ENCODE assay signal across 14 cellular contexts in the genomic region with DNA sequence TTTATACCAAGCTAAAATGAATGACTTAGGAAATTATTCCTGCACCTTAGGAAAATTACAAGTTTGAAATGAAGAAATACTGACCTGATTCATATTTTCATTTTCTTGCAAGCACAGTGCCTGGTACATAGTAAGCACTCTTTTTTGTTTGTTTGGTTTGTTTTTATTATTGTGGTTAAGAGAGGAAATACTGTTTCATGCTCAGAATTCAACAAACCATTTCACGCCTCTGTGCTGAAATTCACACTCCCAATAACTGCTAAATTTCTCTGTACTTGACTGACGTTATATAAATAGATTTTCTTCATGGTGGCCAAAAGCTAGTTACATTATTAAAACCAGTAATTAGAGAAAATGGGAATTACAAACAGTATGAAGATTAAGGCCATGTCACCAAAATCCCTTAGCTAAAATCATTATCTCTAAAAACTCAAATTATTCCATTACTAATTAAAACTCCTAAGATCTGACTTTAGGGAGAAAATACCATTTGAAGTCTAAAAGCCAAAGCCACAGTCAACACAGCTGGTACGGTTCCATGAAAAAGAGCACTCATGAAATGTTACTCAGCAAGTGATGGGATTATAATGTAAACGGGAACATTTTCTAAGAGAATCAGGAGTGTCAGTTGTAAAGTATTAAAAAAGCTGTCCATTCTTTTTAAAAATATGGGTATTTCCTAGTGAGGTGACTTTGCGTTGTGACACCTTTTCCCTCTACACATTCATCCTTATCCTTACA.
DNase-seq lines count a peak whose midpoint lies in the region; ATAC-seq and TF ChIP-seq lines count a peak whose summit lies in the region.
"Had no signal": no experiment of that assay in that cellular context is flagged by ENCODE, and none has a peak within 500 bp of the region (broad histone marks: within the 10 kb centered on the region; RNA-seq: fewer than 3 reads in every experiment).

No MANE protein-coding gene starts in this region.

- no peaks in the 10 kb centered on the region for H3K27me3 ChIP-seq in BLaER1 treated with 17β-estradiol and CSF1 and Interleukin-3, amounts not matched to agents 10 nM and 100 nM
- no peaks in the 10 kb centered on the region for H3K27me3 ChIP-seq in Loucy (ENCODE audit: insufficient read depth, low read length, poor library complexity, severe bottlenecking)
- H3K27me3 ChIP-seq in CD8-positive, alpha-beta T cell (ENCODE audit: insufficient read depth, low read length): no peaks in the 10 kb centered on the region
- H3K27me3 ChIP-seq in neural progenitor cell: no peaks in the 10 kb centered on the region
- H3K27me3 ChIP-seq: transverse colon had no signal

- no peaks in the 10 kb centered on the region for H3K36me3 ChIP-seq in BLaER1 treated with 17β-estradiol and CSF1 and Interleukin-3, amounts not matched to agents 10 nM and 100 nM
- H3K36me3 ChIP-seq in Loucy (ENCODE audit: insufficient read depth, low read length) (no peaks in the 10 kb centered on the region), neural progenitor cell (no peaks in the 10 kb centered on the region)
- no peaks in the 10 kb centered on the region for H3K36me3 ChIP-seq in CD8-positive, alpha-beta T cell (ENCODE audit: insufficient read depth, low read length)
- H3K36me3 ChIP-seq: transverse colon had no signal

- H3K4me1 Mint-ChIP-seq in CD8-positive, alpha-beta T cell (ENCODE audit: low read depth): peaks cover 2% of the 10 kb centered on the region
- peaks cover 23% of the 10 kb centered on the region for H3K4me1 Mint-ChIP-seq in neural progenitor cell

- H3K27ac Mint-ChIP-seq in CD8-positive, alpha-beta T cell: no peak overlapping the region
- H3K27ac Mint-ChIP-seq in neural progenitor cell: no peak overlapping the region
- H3K27ac Mint-ChIP-seq: activated naive CD8-positive, alpha-beta T cell treated with anti-CD3 and anti-CD28 coated beads, Interleukin-2, amount 50 U/mL, for 24 hours; nephron had no signal

- intact Hi-C loops in CD8-positive, alpha-beta T cell (cut with DNase I, micrococcal nuclease): no loop called here

- peak; percentile 50 for ATAC-seq in GM19324 (IDR thresholded peaks at IDR 0.05; ENCODE audit: low FRiP score, unreplicated experiment)
- ATAC-seq in HG02798 (IDR thresholded peaks at IDR 0.05; ENCODE audit: poor library complexity, unreplicated experiment): peak; percentile 52
- no peak for ATAC-seq in CD8-positive, alpha-beta T cell
- ATAC-seq: activated naive CD8-positive, alpha-beta T cell treated with anti-CD3 and anti-CD28 coated beads, Interleukin-2, amount 50 U/mL, for 24 hours had no signal

- no peak for TF ChIP-seq CTCF in Loucy (conservative IDR thresholded peaks at IDR 0.05; ENCODE audit: low read length)
- no peak for TF ChIP-seq CTCF in CD8-positive, alpha-beta T cell (IDR thresholded peaks at IDR 0.05)
- no peak for TF ChIP-seq CTCF in neural progenitor cell (IDR thresholded peaks at IDR 0.05)

- peaks cover 8 to 23% (median 21%) of the 10 kb centered on the region in 10 experiments; a peak in 16 of 20 replicates for H3K4me1 ChIP-seq in BLaER1 treated with 17β-estradiol and CSF1 and Interleukin-3, amounts not matched to agents 10 nM and 100 nM
- H3K4me1 ChIP-seq in Loucy (ENCODE audit: insufficient read depth, low read length, poor library complexity, severe bottlenecking) (peaks cover 20% of the 10 kb centered on the region), neural progenitor cell (peaks cover 9% of the 10 kb centered on the region)
- no peaks in the 10 kb centered on the region for H3K4me1 ChIP-seq in CD8-positive, alpha-beta T cell (ENCODE audit: insufficient read depth, low read length)

- no peaks in the 10 kb centered on the region for H3K9me3 Mint-ChIP-seq in CD8-positive, alpha-beta T cell
- peaks cover 11% of the 10 kb centered on the region for H3K9me3 Mint-ChIP-seq in neural progenitor cell
- H3K9me3 Mint-ChIP-seq: activated naive CD8-positive, alpha-beta T cell treated with anti-CD3 and anti-CD28 coated beads, Interleukin-2, amount 50 U/mL, for 24 hours had no signal

- no peak overlapping the region; a peak in 1 of 22 replicates for H3K27ac ChIP-seq in BLaER1 treated with 17β-estradiol and CSF1 and Interleukin-3, amounts not matched to agents 10 nM and 100 nM
- no peak overlapping the region for H3K27ac ChIP-seq in CD8-positive, alpha-beta T cell (ENCODE audit: low read depth, low read length)
- no peak overlapping the region for H3K27ac ChIP-seq in neural progenitor cell
- H3K27ac ChIP-seq: transverse colon had no signal

- DNase-seq in CD8-positive, alpha-beta T cell: no peak
- DNase-seq in NCI-H1694 (lab: John Stamatoyannopoulos, UW): no peak
- DNase-seq in neural progenitor cell (ENCODE audit: low spot score): no peak
- DNase-seq in effector CD8-positive, alpha-beta T cell (lab: John Stamatoyannopoulos, UW): no peak
- DNase-seq: activated naive CD8-positive, alpha-beta T cell treated with anti-CD3 and anti-CD28 coated beads, Interleukin-2, amount 50 U/mL, for 24 hours; dermis blood vessel endothelial cell; DMS79; NCI-H345; transverse colon had no signal

- H3K27me3 Mint-ChIP-seq in CD8-positive, alpha-beta T cell (ENCODE audit: low read depth): no peaks in the 10 kb centered on the region
- H3K27me3 Mint-ChIP-seq in neural progenitor cell (ENCODE audit: insufficient read depth, low read depth): peaks cover 2% of the 10 kb centered on the region
- H3K27me3 Mint-ChIP-seq: activated naive CD8-positive, alpha-beta T cell treated with anti-CD3 and anti-CD28 coated beads, Interleukin-2, amount 50 U/mL, for 24 hours had no signal

- CTCF ChIA-PET in CD8-positive, alpha-beta T cell (lab: Charles Lee): no interaction called here

- no peak overlapping the region for H3K4me3 Mint-ChIP-seq in CD8-positive, alpha-beta T cell
- H3K4me3 Mint-ChIP-seq in neural progenitor cell: no peak overlapping the region
- H3K4me3 Mint-ChIP-seq: activated naive CD8-positive, alpha-beta T cell treated with anti-CD3 and anti-CD28 coated beads, Interleukin-2, amount 50 U/mL, for 24 hours; nephron had no signal

- H4K20me1 ChIP-seq in BLaER1 treated with 17β-estradiol and CSF1 and Interleukin-3, amounts not matched to agents 10 nM and 100 nM: no peaks in the 10 kb centered on the region
- H4K20me1 ChIP-seq in Loucy (ENCODE audit: insufficient read depth, low read length, poor library complexity, severe bottlenecking) (no peaks in the 10 kb centered on the region), neural progenitor cell (ENCODE audit: low read depth) (no peaks in the 10 kb centered on the region)

- no peaks in the 10 kb centered on the region for H3K36me3 Mint-ChIP-seq in CD8-positive, alpha-beta T cell
- no peaks in the 10 kb centered on the region for H3K36me3 Mint-ChIP-seq in neural progenitor cell

- no peak overlapping the region for H3K9ac ChIP-seq in BLaER1 treated with 17β-estradiol and CSF1 and Interleukin-3, amounts not matched to agents 10 nM and 100 nM
- no peak overlapping the region for H3K9ac ChIP-seq in Loucy (ENCODE audit: low read depth, low read length, poor library complexity, severe bottlenecking)
- no peak overlapping the region for H3K9ac ChIP-seq in neural progenitor cell

- H3K79me2 ChIP-seq in Loucy (ENCODE audit: insufficient read depth, low read length) (no peaks in the 10 kb centered on the region), neural progenitor cell (ENCODE audit: low read depth) (no peaks in the 10 kb centered on the region)

- POLR2A ChIA-PET in CD8-positive, alpha-beta T cell (lab: Charles Lee): no interaction called here

- no peak overlapping the region for H3K4me3 ChIP-seq in BLaER1 treated with 17β-estradiol and CSF1 and Interleukin-3, amounts not matched to agents 10 nM and 100 nM
- no peak overlapping the region for H3K4me3 ChIP-seq in Loucy (ENCODE audit: low read length, poor library complexity, severe bottlenecking)
- H3K4me3 ChIP-seq in CD8-positive, alpha-beta T cell (ENCODE audit: low read depth, low read length): no peak overlapping the region
- H3K4me3 ChIP-seq in neural progenitor cell: no peak overlapping the region
- H3K4me3 ChIP-seq: transverse colon had no signal

- no peak overlapping the region for H2AFZ ChIP-seq in Loucy (ENCODE audit: low read length)
- no peak overlapping the region for H2AFZ ChIP-seq in neural progenitor cell (replicated peaks)

- H3K4me2 ChIP-seq in BLaER1 treated with 17β-estradiol and CSF1 and Interleukin-3, amounts not matched to agents 10 nM and 100 nM: peak overlapping the region in 9 of 11 experiments; percentile 4 to 55 (median 37); a peak in 13 of 22 replicates
- H3K4me2 ChIP-seq in Loucy (ENCODE audit: low read depth, low read length, poor library complexity, severe bottlenecking): peak overlapping the region; percentile 3
- no peak overlapping the region for H3K4me2 ChIP-seq in neural progenitor cell

- H3F3A ChIP-seq in Loucy (ENCODE audit: low read depth) (no peaks in the 10 kb centered on the region), neural progenitor cell (ENCODE audit: low read depth) (peaks cover 3% of the 10 kb centered on the region)

- H3K9me2 ChIP-seq in Loucy (replicated peaks; ENCODE audit: low read depth, low read length): no peaks in the 10 kb centered on the region

- 0 out of 22 replicates have a peak, but pooled peaks cover 0 to 3% (median 0%) of the 10 kb centered on the region in 11 experiments for H3K9me3 ChIP-seq in BLaER1 treated with 17β-estradiol and CSF1 and Interleukin-3, amounts not matched to agents 10 nM and 100 nM (replicated peaks in 1 of 11)
- H3K9me3 ChIP-seq in Loucy (ENCODE audit: insufficient read depth, low read depth, low read length) (no peaks in the 10 kb centered on the region), neural progenitor cell (ENCODE audit: low read depth) (no peaks in the 10 kb centered on the region)
- H3K9me3 ChIP-seq in CD8-positive, alpha-beta T cell (ENCODE audit: low read length): no peaks in the 10 kb centered on the region
- H3K9me3 ChIP-seq: transverse colon had no signal
